Comparison of ENCODE assay signal across 9 cellular contexts in the genomic region with DNA sequence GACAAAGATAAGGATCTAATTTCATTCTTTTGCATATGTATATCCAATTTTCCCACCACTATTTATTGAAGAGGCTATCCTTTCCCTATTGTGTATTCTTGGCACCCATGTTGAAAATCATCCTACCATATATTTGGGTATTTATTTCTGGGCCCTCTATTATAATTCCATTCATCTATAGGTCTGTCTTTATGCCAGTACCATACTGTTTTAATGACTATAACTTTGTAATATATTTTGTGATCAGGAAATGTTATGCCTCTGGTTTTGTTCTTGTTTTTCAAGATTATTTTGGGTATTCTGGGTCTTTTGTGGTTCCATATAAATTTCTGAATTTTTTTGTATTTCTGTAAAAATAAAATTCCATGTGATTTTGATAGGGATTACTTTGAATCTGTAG.
"Had no signal": no experiment of that assay in that cellular context is flagged by ENCODE, and none has a peak within 500 bp of the region (broad histone marks: within the 10 kb centered on the region; RNA-seq: fewer than 3 reads in every experiment).

No MANE protein-coding gene starts in this region.

- H2AFZ ChIP-seq: GM23338 had no signal

- H3K4me3 ChIP-seq: GM23338 had no signal

- H3K9ac ChIP-seq: KMS-11 had no signal

- H3K27ac Mint-ChIP-seq: GM23338, H9, HFFc6 had no signal

- ATAC-seq: GM23338 had no signal

- FAIRE-seq: H1, H54 had no signal

- DNase-seq: H9, HCEC 1CT, HFFc6, IMR-90, KBM-7 had no signal

- H3K27ac ChIP-seq: KMS-11 had no signal

- H3K4me2 ChIP-seq: GM23338, KMS-11 had no signal

- H3K4me3 Mint-ChIP-seq: GM23338, H9, HFFc6 had no signal
